Comparison of ENCODE assay signal across 20 cellular contexts in genomic region chr18:21012308-21012707, GRCh38.
"Had no signal": no experiment of that assay in that cellular context is flagged by ENCODE, and none has a peak within 500 bp of the region (broad histone marks: within the 10 kb centered on the region; RNA-seq: fewer than 3 reads in every experiment).

No MANE protein-coding gene starts in this region.

- ATAC-seq: activated CD8-positive, alpha-beta memory T cell treated with anti-CD3 and anti-CD28 coated beads, Interleukin-2, amount 10 ng/mL, durations not matched to agents 7 days and 5 days; gastroesophageal sphincter; heart left ventricle; stimulated activated naive CD8-positive, alpha-beta T cell treated with anti-CD3 and anti-CD28 coated beads, Interleukin-15, amount 100 ng/mL, for 72 hours had no signal

- H3K9me3 ChIP-seq: esophagus muscularis mucosa, gastroesophageal sphincter, heart left ventricle, left ventricle myocardium inferior, right atrium auricular region, suprapubic skin had no signal

- H3K27me3 Mint-ChIP-seq: activated CD8-positive, alpha-beta memory T cell treated with anti-CD3 and anti-CD28 coated beads, Interleukin-2, amount 10 ng/mL, durations not matched to agents 7 days and 5 days; progenitor cell of endocrine pancreas; stimulated activated naive CD8-positive, alpha-beta T cell treated with anti-CD3 and anti-CD28 coated beads, Interleukin-15, amount 100 ng/mL, for 72 hours; type B pancreatic cell had no signal

- H3K27ac Mint-ChIP-seq: activated CD8-positive, alpha-beta memory T cell treated with anti-CD3 and anti-CD28 coated beads, Interleukin-2, amount 10 ng/mL, durations not matched to agents 7 days and 5 days; activated naive CD4-positive, alpha-beta T cell treated with anti-CD3 and anti-CD28 coated beads for 36 hours; progenitor cell of endocrine pancreas; stimulated activated naive CD8-positive, alpha-beta T cell treated with anti-CD3 and anti-CD28 coated beads, Interleukin-15, amount 100 ng/mL, for 72 hours; type B pancreatic cell had no signal

- H3K4me1 Mint-ChIP-seq: neural crest cell; stimulated activated naive CD8-positive, alpha-beta T cell treated with anti-CD3 and anti-CD28 coated beads, Interleukin-15, amount 100 ng/mL, for 72 hours had no signal

- DNase-seq: activated CD8-positive, alpha-beta memory T cell treated with anti-CD3 and anti-CD28 coated beads, Interleukin-2, amount 10 ng/mL, durations not matched to agents 7 days and 5 days; activated naive CD4-positive, alpha-beta T cell treated with anti-CD3 and anti-CD28 coated beads for 36 hours; aorta; cerebellar nuclear complex; cortex of kidney; heart left ventricle; kidney; left ventricle myocardium inferior; mammary epithelial cell; stimulated activated CD4-positive, alpha-beta T cell treated with anti-CD3 and anti-CD28 coated beads, Interleukin-2, amount 100 ng/mL, for 48 hours; stimulated activated naive CD8-positive, alpha-beta T cell treated with anti-CD3 and anti-CD28 coated beads, Interleukin-15, amount 100 ng/mL, for 72 hours; T1000 had no signal

- H3K27ac ChIP-seq: esophagus muscularis mucosa, gastroesophageal sphincter, heart left ventricle, left ventricle myocardium inferior, right atrium auricular region, skin epidermis, suprapubic skin had no signal

- H3K4me3 ChIP-seq: esophagus muscularis mucosa, gastroesophageal sphincter, heart left ventricle, left ventricle myocardium inferior, right atrium auricular region, skin epidermis, suprapubic skin had no signal

- H3K4me1 ChIP-seq: esophagus muscularis mucosa, gastroesophageal sphincter, heart left ventricle, left ventricle myocardium inferior, right atrium auricular region, suprapubic skin had no signal

- H3K27me3 ChIP-seq: esophagus muscularis mucosa, gastroesophageal sphincter, heart left ventricle, right atrium auricular region, suprapubic skin had no signal

- H3K4me3 Mint-ChIP-seq: activated CD8-positive, alpha-beta memory T cell treated with anti-CD3 and anti-CD28 coated beads, Interleukin-2, amount 10 ng/mL, durations not matched to agents 7 days and 5 days; activated naive CD4-positive, alpha-beta T cell treated with anti-CD3 and anti-CD28 coated beads for 36 hours; neural crest cell; stimulated activated naive CD8-positive, alpha-beta T cell treated with anti-CD3 and anti-CD28 coated beads, Interleukin-15, amount 100 ng/mL, for 72 hours; type B pancreatic cell had no signal
